ENCODE assay signal across 18 cellular contexts in the genomic region with DNA sequence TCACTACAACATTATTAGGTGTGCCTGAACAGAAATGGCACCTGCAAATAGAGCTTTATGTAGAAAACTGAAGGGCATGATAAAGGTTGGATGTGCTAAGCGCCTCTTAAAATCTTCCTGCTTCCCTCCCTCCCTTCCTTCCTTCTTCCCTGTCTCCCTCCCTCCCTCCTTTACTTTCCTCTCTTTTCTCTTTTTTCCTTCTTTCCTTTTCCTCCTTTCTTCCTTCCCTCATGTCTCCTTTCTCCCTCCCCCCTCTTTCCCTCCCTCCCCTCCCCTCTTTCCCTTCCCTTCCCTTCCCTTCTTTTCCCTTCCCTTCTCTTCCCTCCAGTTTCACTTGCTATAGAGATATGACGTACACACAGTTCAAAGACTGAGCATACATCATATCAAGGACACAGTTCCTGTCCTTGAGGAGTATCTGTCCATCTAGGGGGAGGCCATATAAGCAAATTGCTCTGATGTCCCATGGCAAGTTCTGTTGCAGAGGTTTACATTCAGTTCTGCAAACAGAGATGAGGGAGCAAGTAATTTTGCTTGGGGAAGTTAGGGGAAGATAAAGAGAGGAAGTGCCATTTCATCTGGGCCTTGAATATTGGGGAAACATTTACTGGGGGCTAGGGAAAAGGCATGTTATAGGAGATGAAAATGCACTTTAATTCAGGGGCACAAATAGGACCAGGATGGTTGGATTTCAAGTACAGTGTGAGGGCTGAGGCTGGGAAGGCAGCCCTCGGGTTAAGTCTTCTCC.
DNase-seq lines count a peak whose midpoint lies in the region; FAIRE-seq and TF ChIP-seq lines count a peak whose summit lies in the region.
"Had no signal": no experiment of that assay in that cellular context is flagged by ENCODE, and none has a peak within 500 bp of the region (broad histone marks: within the 10 kb centered on the region; RNA-seq: fewer than 3 reads in every experiment).

No MANE protein-coding gene starts in this region.

- peaks cover 3% of the 10 kb centered on the region for H3K27me3 Mint-ChIP-seq in neural progenitor cell (ENCODE audit: insufficient read depth, low read depth)

- POLR2A ChIA-PET in RWPE1 (lab: Yijun Ruan, JAX; ENCODE audit: low non-redundant PET), result no interaction called here

- DNase-seq in GM12891 (ENCODE audit: insufficient read length, low spot score), result no peak
- DNase-seq in Kasumi-1 (lab: John Stamatoyannopoulos, UW), result peak; percentile 9 to 34
- DNase-seq in ascending aorta (ENCODE audit: low spot score in 2 of 2), result no peak
- DNase-seq in neural progenitor cell (ENCODE audit: low spot score), result no peak
- DNase-seq in stimulated activated CD4-positive, alpha-beta T cell treated with anti-CD3 and anti-CD28 coated beads, Interleukin-2, amount 100 ng/mL, for 48 hours, result no peak
- DNase-seq in NCI-H748 (lab: John Stamatoyannopoulos, UW; ENCODE audit: unreplicated experiment), result no peak
- DNase-seq in putamen (ENCODE audit: low spot score), result no peak
- DNase-seq in RWPE1 (ENCODE audit: low spot score), result no peak
- DNase-seq: activated gamma-delta T cell treated with Interleukin-2 at 50 U/mL for 16 hours; cortex of kidney; midbrain; NCI-H2171 treated with DMSO at 0.1 percent for 48 hours; NK-92 treated with Interleukin-12 subunit alpha and Interleukin-12 subunit beta, amount 100 ng/mL, for 24 hours; SHP77 treated with DMSO at 0.1 percent for 48 hours; stimulated activated naive CD4-positive, alpha-beta T cell had no signal

- H3K9me3 ChIP-seq in ascending aorta, result no peaks in the 10 kb centered on the region
- no peaks in the 10 kb centered on the region for H3K9me3 ChIP-seq in neural progenitor cell (ENCODE audit: low read depth)
- H3K9me3 ChIP-seq: HAP-1, vagina had no signal

- no peaks in the 10 kb centered on the region for H4K20me1 ChIP-seq in neural progenitor cell (ENCODE audit: low read depth)

- no peaks in the 10 kb centered on the region for H3K36me3 Mint-ChIP-seq in neural progenitor cell

- TF ChIP-seq CTCF in ascending aorta (IDR thresholded peaks at IDR 0.05) (no peak), neural progenitor cell (IDR thresholded peaks at IDR 0.05) (no peak), RWPE1 (conservative IDR thresholded peaks at IDR 0.05; ENCODE audit: low read depth) (no peak)

- TF ChIP-seq POLR2A in GM12891 (IDR thresholded peaks at IDR 0.05; ENCODE audit: low read depth, low read length), result no peak

- CTCF ChIA-PET in RWPE1 (lab: Yijun Ruan, JAX), result no interaction called here

- no peak overlapping the region for H3K4me3 Mint-ChIP-seq in neural progenitor cell

- peak overlapping the region; percentile 64 for H3K4me2 ChIP-seq in neural progenitor cell

- peak overlapping the region; percentile 88 for H3K27ac Mint-ChIP-seq in neural progenitor cell

- no peak for FAIRE-seq in GM12891 (lab: Jason Lieb, UNC)
- FAIRE-seq: GM12892 had no signal

- peaks cover 22% of the 10 kb centered on the region for H3F3A ChIP-seq in neural progenitor cell (ENCODE audit: low read depth)

- intact Hi-C loops in ascending aorta (cut with DNase I), result loop anchor here (5.0 kb wide), 1 partner anchor 114 kb away; no protein-coding TSS in a partner anchor

- H3K4me3 ChIP-seq in ascending aorta (no peak overlapping the region), neural progenitor cell (peak overlapping the region; percentile 24)
- H3K4me3 ChIP-seq: HAP-1, vagina had no signal

- no peaks in the 10 kb centered on the region for H3K79me2 ChIP-seq in neural progenitor cell (ENCODE audit: low read depth)

- H3K27ac ChIP-seq in ascending aorta (peak overlapping the region; percentile 49 to 67), neural progenitor cell (no peak overlapping the region), RWPE1 (no peak overlapping the region)
- H3K27ac ChIP-seq: vagina had no signal

- H3K4me1 ChIP-seq in ascending aorta (peaks cover 2 to 28% of the 10 kb centered on the region in 2 donors), neural progenitor cell (peaks cover 32% of the 10 kb centered on the region)
- H3K4me1 ChIP-seq: HAP-1 had no signal

- peaks cover 59% of the 10 kb centered on the region for H3K4me1 Mint-ChIP-seq in neural progenitor cell

- no peak overlapping the region for H3K9ac ChIP-seq in neural progenitor cell

- no peak overlapping the region for H2AFZ ChIP-seq in neural progenitor cell (replicated peaks)

- H3K36me3 ChIP-seq in ascending aorta, result no peaks in the 10 kb centered on the region
- no peaks in the 10 kb centered on the region for H3K36me3 ChIP-seq in neural progenitor cell
- H3K36me3 ChIP-seq: HAP-1, vagina had no signal

- H3K27me3 ChIP-seq in ascending aorta, result no peaks in the 10 kb centered on the region
- H3K27me3 ChIP-seq in neural progenitor cell, result no peaks in the 10 kb centered on the region
- H3K27me3 ChIP-seq: vagina had no signal

- H3K9me3 Mint-ChIP-seq in neural progenitor cell, result peaks cover 4% of the 10 kb centered on the region

TF ChIP-seq in GM12891, 5 proteins besides CTCF, POLR2A, EP300 and RAD21:
- no peak for TF ChIP-seq POU2F2 (IDR thresholded peaks at IDR 0.05; ENCODE audit: low read depth, low read length)
- no peak for TF ChIP-seq POLR2AphosphoS5 (IDR thresholded peaks at IDR 0.05; ENCODE audit: low read depth, low read length)
- 0 out of 2 replicates have a peak, but pooled peaks have one; percentile 22 for TF ChIP-seq SPI1 (IDR thresholded peaks at IDR 0.05; ENCODE audit: low read depth, low read length)
- no peak for TF ChIP-seq TAF1 (IDR thresholded peaks at IDR 0.05; ENCODE audit: low read depth, low read length)

Comparison
In these comparisons a context has a peak if more than half of its experiments do, and no peak if none do; other contexts are left out.
1. DNase-seq: peak in Kasumi-1 (2 of 2); none in GM12891 (single experiment), ascending aorta (0 of 2), neural progenitor cell (single experiment), stimulated activated CD4-positive, alpha-beta T cell treated with anti-CD3 and anti-CD28 coated beads, Interleukin-2, amount 100 ng/mL, for 48 hours (0 of 2), NCI-H748 (single experiment), putamen (single experiment) and RWPE1 (single experiment).
2. H3K27ac ChIP-seq: peak in ascending aorta (2 of 2); none in neural progenitor cell (single experiment) and RWPE1 (single experiment).